In genomic region chr15:43826508-43827286, GRCh38 we compare ENCODE assay signal across 8 cellular contexts. TPM values are rescaled to one million over a fixed set of nuclear protein-coding genes. Genes with fewer than 3 reads are reported as not detected.
DNase-seq lines count a peak whose midpoint lies in the region; ATAC-seq and TF ChIP-seq lines count a peak whose summit lies in the region.
"Not testable (repeated sequence)": the region's sequence is repeated elsewhere in the genome, so short reads cannot be mapped to it uniquely, and the experiment has no call there.

Gene WDR76 (plus strand): TSS chr15:43827002. CDS start chr15:43827033, 31 bp downstream.

- not testable (repeated sequence) for H3K9me3 ChIP-seq in PC-9 (ENCODE audit: insufficient read depth, low read depth)

- peaks cover 13% of the 10 kb centered on the region; the same call in 1 of the 2 replicates for H3F3A ChIP-seq in PC-9 (ENCODE audit: insufficient read depth, low read depth)

- H3K27ac Mint-ChIP-seq in mesothelial cell of epicardium: peak within 1 kb of the TSS; percentile 17

- not testable (repeated sequence) for BruUV-seq in PC-9 (replicated peaks; lab: Mats Ljungman, UMichigan)

- peak within 1 kb of the TSS; percentile 50; the same call in 1 of the 2 replicates for H3K27ac ChIP-seq in PC-9

- peak within 1 kb of the TSS; percentile 89 for H3K4me2 ChIP-seq in PC-9

- H4K20me1 ChIP-seq in PC-9 (ENCODE audit: insufficient read depth): not testable (repeated sequence)

- ATAC-seq in GM21526 (IDR thresholded peaks at IDR 0.05; ENCODE audit: low FRiP score, unreplicated experiment): peak; percentile 60

- H3K4me3 ChIP-seq in PC-9: peak within 1 kb of the TSS; percentile 62
- H3K4me3 ChIP-seq in epithelial cell of esophagus (ENCODE audit: low read length): peak within 1 kb of the TSS; percentile 57

- H3K9me2 ChIP-seq in PC-9 (ENCODE audit: insufficient read depth): not testable (repeated sequence)

- H3K36me3 ChIP-seq in PC-9 (ENCODE audit: low read depth): not testable (repeated sequence)

- H3K4me1 Mint-ChIP-seq in mesothelial cell of epicardium: peaks cover 20% of the 10 kb centered on the region

- H3K36me3 Mint-ChIP-seq in mesothelial cell of epicardium: not testable (repeated sequence)

- H3K4me3 Mint-ChIP-seq in mesothelial cell of epicardium: peak within 1 kb of the TSS; percentile 66

- CTCF ChIA-PET in PC-9 (lab: Charles Lee): not testable (repeated sequence)

- H3K27me3 Mint-ChIP-seq in mesothelial cell of epicardium (ENCODE audit: low read depth): not testable (repeated sequence)

- peaks cover 24% of the 10 kb centered on the region for H3K79me2 ChIP-seq in PC-9 (ENCODE audit: low read depth)

- peaks cover 28% of the 10 kb centered on the region for H3K4me1 ChIP-seq in PC-9 (replicated peaks; ENCODE audit: insufficient read depth)

- POLR2A ChIA-PET in PC-9 (lab: Charles Lee; ENCODE audit: unreplicated experiment): not testable (repeated sequence)

- DNase-seq in COLO829 (ENCODE audit: low spot score) (peak; percentile 42), KG1 (lab: John Stamatoyannopoulos, UW) (peak; percentile 76), PC-9 (peak; percentile 64 to 75), activated T-cell treated with anti-CD3 and anti-CD28 coated beads for 24 hours (ENCODE audit: low read depth) (peak; percentile 75), epithelial cell of esophagus (ENCODE audit: low read depth) (peak; percentile 86), mesothelial cell of epicardium (ENCODE audit: low spot score in 2 of 2, unreplicated experiment in 2 of 2) (peak; percentile 58 to 67)
- DNase-seq in stimulated activated CD8-positive, alpha-beta memory T cell treated with anti-CD3 and anti-CD28 coated beads, Interleukin-15, amount 100 ng/mL, for 1 hour (ENCODE audit: low read depth): peak; percentile 36

- peak within 1 kb of the TSS; percentile 94 for H2AFZ ChIP-seq in PC-9

- not testable (repeated sequence) for TF ChIP-seq CTCF in PC-9 (conservative IDR thresholded peaks at IDR 0.05); epithelial cell of esophagus (IDR thresholded peaks at IDR 0.05; ENCODE audit: insufficient read depth, low read depth, low read length, missing control alignments); mesothelial cell of epicardium (IDR thresholded peaks at IDR 0.05; ENCODE audit: unreplicated experiment)

- H3K9me3 Mint-ChIP-seq in mesothelial cell of epicardium: not testable (repeated sequence)

- intact Hi-C loops in PC-9 (cut with micrococcal nuclease; ENCODE audit: unreplicated experiment): loop anchor here (10.0 kb wide), 1 partner anchor 52 kb away; the partner anchor contains the start of gene ELL3

- H3K27me3 ChIP-seq in PC-9 (ENCODE audit: insufficient read depth, low read depth): not testable (repeated sequence)

RNA-seq across cellular contexts. Expression of gene WDR76, which starts in this region (rescaled TPM):
- 15.7 and 27.2 TPM in 2 replicates for total RNA-seq in PC-9 (2021)
- 7.8 to 8.0 TPM (median 7.8 TPM) in 3 replicates for total RNA-seq in mesothelial cell of epicardium

Comparison
In these comparisons a context has a peak if more than half of its experiments do, and no peak if none do; other contexts are left out.
1. Peak in every context shown above with its lines: DNase-seq, ATAC-seq, H3K4me3 ChIP-seq and H3K27ac ChIP-seq.
2. DNase-seq: peak in every context shown above with its lines; median percentile 86 in epithelial cell of esophagus; 76 in KG1; 75 in activated T-cell treated with anti-CD3 and anti-CD28 coated beads for 24 hours; 70 in PC-9; 62 in mesothelial cell of epicardium; 42 in COLO829; 36 in stimulated activated CD8-positive, alpha-beta memory T cell treated with anti-CD3 and anti-CD28 coated beads, Interleukin-15, amount 100 ng/mL, for 1 hour.